Comparison of ENCODE assay signal across 13 cellular contexts in genomic region chr2:191670076-191670475, GRCh38. TPM values are rescaled to one million over a fixed set of nuclear protein-coding genes. Genes with fewer than 3 reads are reported as not detected.
DNase-seq lines count a peak whose midpoint lies in the region; ATAC-seq, FAIRE-seq and TF ChIP-seq lines count a peak whose summit lies in the region.
"Had no signal": no experiment of that assay in that cellular context is flagged by ENCODE, and none has a peak within 500 bp of the region (broad histone marks: within the 10 kb centered on the region; RNA-seq: fewer than 3 reads in every experiment).

No MANE protein-coding gene starts in this region.

- H3K27me3 Mint-ChIP-seq in activated CD8-positive, alpha-beta memory T cell treated with anti-CD3 and anti-CD28 coated beads, Interleukin-2, amount 10 ng/mL, durations not matched to agents 7 days and 5 days: no peaks in the 10 kb centered on the region
- no peaks in the 10 kb centered on the region for H3K27me3 Mint-ChIP-seq in stimulated activated naive B cell treated with anti-CD40 and anti-IgM and Interleukin-4, amounts not matched to agents 10 μg/mL and 1 μg/mL and 100 μg/mL, for 72 hours
- no peaks in the 10 kb centered on the region for H3K27me3 Mint-ChIP-seq in activated T-helper 2 cell treated with anti-CD3 and anti-CD28 coated beads, Interferon-gamma antibody, Interleukin-2, Interleukin-4, amounts not matched to agents 10 μg/mL and 5 μg/mL and 100 μg/mL, durations not matched to agents 14 hours and 24 hours and 36 hours (ENCODE audit: low read depth)
- H3K27me3 Mint-ChIP-seq in effector memory CD8-positive, alpha-beta T cell: no peaks in the 10 kb centered on the region
- H3K27me3 Mint-ChIP-seq: brain had no signal

- peak; percentile 38 for FAIRE-seq in H54 (lab: Jason Lieb, UNC)
- FAIRE-seq: A204.1 had no signal

- TF ChIP-seq POLR2A in H54 (IDR thresholded peaks at IDR 0.05; ENCODE audit: low read depth, low read length): no peak

- no peak overlapping the region for H3K4me3 Mint-ChIP-seq in activated CD8-positive, alpha-beta memory T cell treated with anti-CD3 and anti-CD28 coated beads, Interleukin-2, amount 10 ng/mL, durations not matched to agents 7 days and 5 days
- H3K4me3 Mint-ChIP-seq in stimulated activated naive B cell treated with anti-CD40 and anti-IgM and Interleukin-4, amounts not matched to agents 10 μg/mL and 1 μg/mL and 100 μg/mL, for 72 hours: no peak overlapping the region
- H3K4me3 Mint-ChIP-seq in activated T-helper 2 cell treated with anti-CD3 and anti-CD28 coated beads, Interferon-gamma antibody, Interleukin-2, Interleukin-4, amounts not matched to agents 10 μg/mL and 5 μg/mL and 100 μg/mL, durations not matched to agents 14 hours and 24 hours and 36 hours (ENCODE audit: low read depth): no peak overlapping the region
- H3K4me3 Mint-ChIP-seq in effector memory CD8-positive, alpha-beta T cell: no peak overlapping the region
- H3K4me3 Mint-ChIP-seq: brain had no signal

- CTCF ChIA-PET in activated CD8-positive, alpha-beta memory T cell treated with anti-CD3 and anti-CD28 coated beads, Interleukin-2, amount 10 ng/mL, durations not matched to agents 7 days and 5 days (lab: Charles Lee): interaction anchor here (1.0 to 1.7 kb wide), 3 partner anchors 10 to 32 kb away, joined by 3 read pairs; no protein-coding TSS in a partner anchor

- no peaks in the 10 kb centered on the region for H3K9me3 Mint-ChIP-seq in activated CD8-positive, alpha-beta memory T cell treated with anti-CD3 and anti-CD28 coated beads, Interleukin-2, amount 10 ng/mL, durations not matched to agents 7 days and 5 days (ENCODE audit: low read depth)
- no peaks in the 10 kb centered on the region for H3K9me3 Mint-ChIP-seq in stimulated activated naive B cell treated with anti-CD40 and anti-IgM and Interleukin-4, amounts not matched to agents 10 μg/mL and 1 μg/mL and 100 μg/mL, for 72 hours
- peaks cover 12% of the 10 kb centered on the region for H3K9me3 Mint-ChIP-seq in activated T-helper 2 cell treated with anti-CD3 and anti-CD28 coated beads, Interferon-gamma antibody, Interleukin-2, Interleukin-4, amounts not matched to agents 10 μg/mL and 5 μg/mL and 100 μg/mL, durations not matched to agents 14 hours and 24 hours and 36 hours
- no peaks in the 10 kb centered on the region for H3K9me3 Mint-ChIP-seq in effector memory CD8-positive, alpha-beta T cell

- intact Hi-C loops in activated T-helper 2 cell treated with anti-CD3 and anti-CD28 coated beads, Interferon-gamma antibody, Interleukin-2, Interleukin-4, amounts not matched to agents 10 μg/mL and 5 μg/mL and 100 μg/mL, durations not matched to agents 14 hours and 24 hours and 36 hours (cut with micrococcal nuclease): no loop called here

- H3K4me1 Mint-ChIP-seq in activated CD8-positive, alpha-beta memory T cell treated with anti-CD3 and anti-CD28 coated beads, Interleukin-2, amount 10 ng/mL, durations not matched to agents 7 days and 5 days: peaks cover 27% of the 10 kb centered on the region
- H3K4me1 Mint-ChIP-seq in stimulated activated naive B cell treated with anti-CD40 and anti-IgM and Interleukin-4, amounts not matched to agents 10 μg/mL and 1 μg/mL and 100 μg/mL, for 72 hours: peaks cover 12 to 24% of the 10 kb centered on the region in 2 donors
- H3K4me1 Mint-ChIP-seq in activated T-helper 2 cell treated with anti-CD3 and anti-CD28 coated beads, Interferon-gamma antibody, Interleukin-2, Interleukin-4, amounts not matched to agents 10 μg/mL and 5 μg/mL and 100 μg/mL, durations not matched to agents 14 hours and 24 hours and 36 hours (ENCODE audit: low read depth): peaks cover 23% of the 10 kb centered on the region
- peaks cover 4 to 7% of the 10 kb centered on the region in 2 donors for H3K4me1 Mint-ChIP-seq in effector memory CD8-positive, alpha-beta T cell (ENCODE audit: low read depth in 2 of 2)
- H3K4me1 Mint-ChIP-seq: brain had no signal

- H3K36me3 Mint-ChIP-seq in activated CD8-positive, alpha-beta memory T cell treated with anti-CD3 and anti-CD28 coated beads, Interleukin-2, amount 10 ng/mL, durations not matched to agents 7 days and 5 days: peaks cover 7% of the 10 kb centered on the region
- peaks cover 0 to 1% of the 10 kb centered on the region in 2 donors for H3K36me3 Mint-ChIP-seq in stimulated activated naive B cell treated with anti-CD40 and anti-IgM and Interleukin-4, amounts not matched to agents 10 μg/mL and 1 μg/mL and 100 μg/mL, for 72 hours
- peaks cover 5% of the 10 kb centered on the region for H3K36me3 Mint-ChIP-seq in activated T-helper 2 cell treated with anti-CD3 and anti-CD28 coated beads, Interferon-gamma antibody, Interleukin-2, Interleukin-4, amounts not matched to agents 10 μg/mL and 5 μg/mL and 100 μg/mL, durations not matched to agents 14 hours and 24 hours and 36 hours (ENCODE audit: low read depth)
- no peaks in the 10 kb centered on the region for H3K36me3 Mint-ChIP-seq in effector memory CD8-positive, alpha-beta T cell (ENCODE audit: insufficient read depth)
- H3K36me3 Mint-ChIP-seq: brain had no signal

- peak; percentile 27 for ATAC-seq in activated CD8-positive, alpha-beta memory T cell treated with anti-CD3 and anti-CD28 coated beads, Interleukin-2, amount 10 ng/mL, durations not matched to agents 7 days and 5 days
- ATAC-seq in HG03159 (IDR thresholded peaks at IDR 0.05; ENCODE audit: unreplicated experiment): peak; percentile 72
- peak; percentile 51 to 54 for ATAC-seq in stimulated activated naive B cell treated with anti-CD40 and anti-IgM and Interleukin-4, amounts not matched to agents 10 μg/mL and 1 μg/mL and 100 μg/mL, for 72 hours (replicated peaks)
- no peak for ATAC-seq in effector memory CD8-positive, alpha-beta T cell (replicated peaks)

- no peak overlapping the region for H3K27ac Mint-ChIP-seq in activated CD8-positive, alpha-beta memory T cell treated with anti-CD3 and anti-CD28 coated beads, Interleukin-2, amount 10 ng/mL, durations not matched to agents 7 days and 5 days
- H3K27ac Mint-ChIP-seq in stimulated activated naive B cell treated with anti-CD40 and anti-IgM and Interleukin-4, amounts not matched to agents 10 μg/mL and 1 μg/mL and 100 μg/mL, for 72 hours: no peak overlapping the region
- no peak overlapping the region for H3K27ac Mint-ChIP-seq in activated T-helper 2 cell treated with anti-CD3 and anti-CD28 coated beads, Interferon-gamma antibody, Interleukin-2, Interleukin-4, amounts not matched to agents 10 μg/mL and 5 μg/mL and 100 μg/mL, durations not matched to agents 14 hours and 24 hours and 36 hours
- no peak overlapping the region for H3K27ac Mint-ChIP-seq in effector memory CD8-positive, alpha-beta T cell
- H3K27ac Mint-ChIP-seq: brain had no signal

- no peak for DNase-seq in activated CD8-positive, alpha-beta memory T cell treated with anti-CD3 and anti-CD28 coated beads, Interleukin-2, amount 10 ng/mL, durations not matched to agents 7 days and 5 days
- DNase-seq in activated CD8-positive, alpha-beta memory T cell treated with anti-CD3 and anti-CD28 coated beads for 24 hours: no peak
- no peak for DNase-seq in H54 (ENCODE audit: insufficient read length, low spot score)
- DNase-seq in stimulated activated naive B cell treated with anti-CD40 and anti-IgM and Interleukin-4, amounts not matched to agents 10 μg/mL and 1 μg/mL and 100 μg/mL, for 72 hours: no peak
- DNase-seq in A172 (ENCODE audit: low spot score): no peak
- no peak for DNase-seq in activated T-helper 2 cell treated with anti-CD3 and anti-CD28 coated beads, Interferon-gamma antibody, Interleukin-2, Interleukin-4, amounts not matched to agents 10 μg/mL and 5 μg/mL and 100 μg/mL, durations not matched to agents 14 hours and 24 hours and 36 hours (ENCODE audit: low spot score)
- no peak for DNase-seq in effector memory CD8-positive, alpha-beta T cell
- DNase-seq: NCI-H446; ovary; stimulated activated CD4-positive, alpha-beta T cell treated with anti-CD3 and anti-CD28 coated beads, Interleukin-4, amount 100 ng/mL, for 24 hours had no signal

RNA-seq across cellular contexts. Expression of gene NABP1, which starts 7.9 kb away (rescaled TPM):
- total RNA-seq in activated CD8-positive, alpha-beta memory T cell treated with anti-CD3 and anti-CD28 coated beads, Interleukin-2, amount 10 ng/mL, durations not matched to agents 7 days and 5 days: 10 to 100 TPM; 49.2 to 52.3 TPM
- total RNA-seq in A172 (2014; rRNA removed; shearing (Covaris generic)): 44.6 and 53.0 TPM in 2 replicates
- 39.9 and 40.0 TPM in 2 replicates for total RNA-seq in activated T-helper 2 cell treated with anti-CD3 and anti-CD28 coated beads, Interferon-gamma antibody, Interleukin-2, Interleukin-4, amounts not matched to agents 10 μg/mL and 5 μg/mL and 100 μg/mL, durations not matched to agents 14 hours and 24 hours and 36 hours
